In genomic region chr4:3293410-3294391, GRCh38 we compare ENCODE assay signal across 8 cellular contexts. TPM values are rescaled to one million over a fixed set of nuclear protein-coding genes. Genes with fewer than 3 reads are reported as not detected.
A peak's percentile ranks its signal among the peaks of the same experiment; 100 is the strongest.
DNase-seq lines count a peak whose midpoint lies in the region; ATAC-seq and TF ChIP-seq lines count a peak whose summit lies in the region.

No MANE protein-coding gene starts in this region.

- in situ Hi-C loops in astrocyte of the cerebellum (cut with HindIII; ENCODE audit: low sequenced_read_pairs) = no loop called here

- H3K27ac ChIP-seq in temporal lobe (ENCODE audit: low read depth, low read length) = peak overlapping the region; percentile 77

- DNase-seq in Right ventricle myocardium inferior (ENCODE audit: missing footprints) = peak; percentile 68
- DNase-seq in left cardiac atrium = no peak
- no peak for DNase-seq in astrocyte of the cerebellum (ENCODE audit: low read depth)
- peak; percentile 57 for DNase-seq in left lobe of liver (ENCODE audit: low spot score)
- no peak for DNase-seq in HPDE6-E6E7 (ENCODE audit: extremely low spot score)
- DNase-seq in NCI-H1694 (lab: John Stamatoyannopoulos, UW) = no peak
- no peak for DNase-seq in stimulated activated CD8-positive, alpha-beta memory T cell treated with anti-CD3 and anti-CD28 coated beads, Interleukin-4, amount 100 ng/mL, for 48 hours

- ATAC-seq in Right ventricle myocardium inferior = no peak
- no peak for ATAC-seq in left cardiac atrium
- ATAC-seq in left lobe of liver = no peak

- TF ChIP-seq CTCF in astrocyte of the cerebellum (IDR thresholded peaks at IDR 0.05; ENCODE audit: low read depth, low read length, missing control alignments) = no peak

- peak overlapping the region; percentile 66 for H3K4me3 ChIP-seq in astrocyte of the cerebellum (ENCODE audit: low read depth, low read length)

- intact Hi-C loops in Right ventricle myocardium inferior (cut with DNase I) (loop anchor here (5.0 kb wide), 1 partner anchor 39 kb away; no protein-coding TSS in a partner anchor), left cardiac atrium (cut with DNase I) (no loop called here)

RNA-seq across cellular contexts. Expression of gene RGS12, which starts 0.9 kb away (rescaled TPM):
- 21.0 TPM for total RNA-seq in Right ventricle myocardium inferior
- 10 to 100 TPM; 13.3 to 16.6 TPM for total RNA-seq in left cardiac atrium
- 29.3 TPM for total RNA-seq in left lobe of liver
- total RNA-seq in temporal lobe = 110 TPM

RNA-seq across cellular contexts. Expression of gene MSANTD1, which starts 44.7 kb away (rescaled TPM):
- total RNA-seq in Right ventricle myocardium inferior (0.51 TPM), left cardiac atrium (under 1 TPM; 0.41 to 0.42 TPM), left lobe of liver (1.1 TPM), temporal lobe (3.4 TPM)

Comparison
In these comparisons a context has a peak if more than half of its experiments do, and no peak if none do; other contexts are left out.
1. DNase-seq: peak in Right ventricle myocardium inferior (single experiment) and left lobe of liver (single experiment); none in left cardiac atrium (single experiment), astrocyte of the cerebellum (single experiment), HPDE6-E6E7 (single experiment), NCI-H1694 (single experiment) and stimulated activated CD8-positive, alpha-beta memory T cell treated with anti-CD3 and anti-CD28 coated beads, Interleukin-4, amount 100 ng/mL, for 48 hours (single experiment).